In genomic region chr1:109657395-109657794, GRCh38 we compare ENCODE assay signal across 18 cellular contexts. TPM values are rescaled to one million over a fixed set of nuclear protein-coding genes. Genes with fewer than 3 reads are reported as not detected.
DNase-seq lines count a peak whose midpoint lies in the region; ATAC-seq and TF ChIP-seq lines count a peak whose summit lies in the region.
"Had no signal": no experiment of that assay in that cellular context is flagged by ENCODE, and none has a peak within 500 bp of the region (broad histone marks: within the 10 kb centered on the region; RNA-seq: fewer than 3 reads in every experiment).

No MANE protein-coding gene starts in this region.

- H3K79me2 ChIP-seq in PC-9 (ENCODE audit: low read depth), result no peaks in the 10 kb centered on the region

- peak overlapping the region; percentile 11; the same call in 1 of the 2 replicates for H3K4me2 ChIP-seq in PC-9
- H3K4me2 ChIP-seq: KMS-11 had no signal

- peaks cover 5% of the 10 kb centered on the region for H3K36me3 Mint-ChIP-seq in activated T-cell treated with anti-CD3 and anti-CD28 coated beads, Interleukin-2, amount 50 U/mL, for 4 hours (ENCODE audit: insufficient read depth)
- H3K36me3 Mint-ChIP-seq in activated T-cell treated with anti-CD3 and anti-CD28 coated beads, Interleukin-2, amount 50 U/mL, for 72 hours (ENCODE audit: insufficient read depth in 2 of 2), result no peaks in the 10 kb centered on the region
- peaks cover 10% of the 10 kb centered on the region for H3K36me3 Mint-ChIP-seq in progenitor cell of endocrine pancreas (ENCODE audit: insufficient read depth)

- H3K27ac Mint-ChIP-seq in activated T-cell treated with anti-CD3 and anti-CD28 coated beads, Interleukin-2, amount 50 U/mL, for 72 hours, result no peak overlapping the region
- no peak overlapping the region for H3K27ac Mint-ChIP-seq in progenitor cell of endocrine pancreas

- H4K20me1 ChIP-seq in PC-9 (ENCODE audit: insufficient read depth), result no peaks in the 10 kb centered on the region

- CTCF ChIA-PET in PC-9 (lab: Charles Lee), result no interaction called here

- H3K9me3 ChIP-seq in PC-9 (ENCODE audit: insufficient read depth, low read depth) (0 out of 2 replicates have a peak, but pooled peaks cover 3% of the 10 kb centered on the region), gastroesophageal sphincter (no peaks in the 10 kb centered on the region)
- H3K9me3 ChIP-seq: left ventricle myocardium inferior had no signal

- H3K9me2 ChIP-seq in PC-9 (ENCODE audit: insufficient read depth), result no peaks in the 10 kb centered on the region

- no peak for TF ChIP-seq CTCF in PC-9 (conservative IDR thresholded peaks at IDR 0.05)
- TF ChIP-seq CTCF in gastroesophageal sphincter (IDR thresholded peaks at IDR 0.05), result no peak
- TF ChIP-seq CTCF in progenitor cell of endocrine pancreas (IDR thresholded peaks at IDR 0.05; ENCODE audit: unreplicated experiment), result no peak
- no peak for TF ChIP-seq CTCF in GM10266 (IDR thresholded peaks at IDR 0.05; ENCODE audit: control insufficient read depth, insufficient read depth, low read depth, missing control alignments)

- DNase-seq in activated T-cell treated with anti-CD3 and anti-CD28 coated beads, Interleukin-2, amount 50 U/mL, for 4 hours, result no peak
- no peak for DNase-seq in activated T-cell treated with anti-CD3 and anti-CD28 coated beads, Interleukin-2, amount 50 U/mL, for 72 hours
- DNase-seq in PC-9 (peak in 1 of 2 experiments; percentile 13), progenitor cell of endocrine pancreas (ENCODE audit: low spot score, unreplicated experiment) (no peak), GM10266 (ENCODE audit: extremely low spot score) (no peak), Kasumi-1 (lab: John Stamatoyannopoulos, UW) (no peak)
- DNase-seq: amniotic stem cell, cerebellar nuclear complex, DMS 273 treated with DMSO at 0.1 percent for 48 hours, foreskin fibroblast, H7, left ventricle myocardium inferior, NCI-H2171, NCI-H82, WERI-Rb-1 had no signal

- POLR2A ChIA-PET in PC-9 (lab: Charles Lee; ENCODE audit: unreplicated experiment), result interaction anchor here (0.6 kb wide), 1 partner anchor 1728 kb away, joined by 3 read pairs; no protein-coding TSS in a partner anchor

- TF ChIP-seq POLR2A in gastroesophageal sphincter (IDR thresholded peaks at IDR 0.05), result no peak

- H3K4me3 ChIP-seq in PC-9 (no peak overlapping the region), gastroesophageal sphincter (no peak overlapping the region)

- peak overlapping the region; percentile 88 for H3K4me3 Mint-ChIP-seq in activated T-cell treated with anti-CD3 and anti-CD28 coated beads, Interleukin-2, amount 50 U/mL, for 4 hours
- peak overlapping the region in 1 of 2 donors; percentile 31 for H3K4me3 Mint-ChIP-seq in activated T-cell treated with anti-CD3 and anti-CD28 coated beads, Interleukin-2, amount 50 U/mL, for 72 hours
- H3K4me3 Mint-ChIP-seq in progenitor cell of endocrine pancreas (ENCODE audit: low read depth), result peak overlapping the region; percentile 85

- H3K9me3 Mint-ChIP-seq in activated T-cell treated with anti-CD3 and anti-CD28 coated beads, Interleukin-2, amount 50 U/mL, for 4 hours, result no peaks in the 10 kb centered on the region
- H3K9me3 Mint-ChIP-seq in activated T-cell treated with anti-CD3 and anti-CD28 coated beads, Interleukin-2, amount 50 U/mL, for 72 hours, result no peaks in the 10 kb centered on the region
- H3K9me3 Mint-ChIP-seq in progenitor cell of endocrine pancreas (ENCODE audit: low read depth), result no peaks in the 10 kb centered on the region

- H3K27me3 ChIP-seq in PC-9 (ENCODE audit: insufficient read depth, low read depth) (no peaks in the 10 kb centered on the region), gastroesophageal sphincter (no peaks in the 10 kb centered on the region)

- no peak for ATAC-seq in activated T-cell treated with anti-CD3 and anti-CD28 coated beads, Interleukin-2, amount 50 U/mL, for 4 hours
- ATAC-seq in activated T-cell treated with anti-CD3 and anti-CD28 coated beads, Interleukin-2, amount 50 U/mL, for 72 hours (replicated peaks in 1 of 2), result no peak
- ATAC-seq in gastroesophageal sphincter, result no peak
- ATAC-seq in HG03378 (IDR thresholded peaks at IDR 0.05; ENCODE audit: unreplicated experiment), result no peak

- H3K4me1 Mint-ChIP-seq in activated T-cell treated with anti-CD3 and anti-CD28 coated beads, Interleukin-2, amount 50 U/mL, for 4 hours (ENCODE audit: low read depth), result peaks cover 16% of the 10 kb centered on the region
- peaks cover 17% of the 10 kb centered on the region for H3K4me1 Mint-ChIP-seq in activated T-cell treated with anti-CD3 and anti-CD28 coated beads, Interleukin-2, amount 50 U/mL, for 72 hours (ENCODE audit: low read depth)
- peaks cover 15% of the 10 kb centered on the region for H3K4me1 Mint-ChIP-seq in progenitor cell of endocrine pancreas (ENCODE audit: low read depth)

- peaks cover 6% of the 10 kb centered on the region for H3K27me3 Mint-ChIP-seq in activated T-cell treated with anti-CD3 and anti-CD28 coated beads, Interleukin-2, amount 50 U/mL, for 4 hours (ENCODE audit: low read depth)
- peaks cover 16% of the 10 kb centered on the region for H3K27me3 Mint-ChIP-seq in activated T-cell treated with anti-CD3 and anti-CD28 coated beads, Interleukin-2, amount 50 U/mL, for 72 hours (ENCODE audit: low read depth)
- peaks cover 17% of the 10 kb centered on the region for H3K27me3 Mint-ChIP-seq in progenitor cell of endocrine pancreas

- TF ChIP-seq EP300 in gastroesophageal sphincter (IDR thresholded peaks at IDR 0.05), result no peak

- peaks cover 24% of the 10 kb centered on the region; the same call in 1 of the 2 replicates for H3F3A ChIP-seq in PC-9 (ENCODE audit: insufficient read depth, low read depth)

- H3K4me1 ChIP-seq in PC-9 (replicated peaks; ENCODE audit: insufficient read depth) (peaks cover 51% of the 10 kb centered on the region), gastroesophageal sphincter (peaks cover 0 to 29% (median 11%) of the 10 kb centered on the region in 3 donors)

- 100% methylated on average over 1 of the region's 4 CpGs; no CpG with 5 or more reads in 1 of the 2 donors for WGBS in gastroesophageal sphincter (ENCODE audit: low coverage in 1 of 2), 2 donors

- intact Hi-C loops in PC-9 (cut with micrococcal nuclease; ENCODE audit: unreplicated experiment), result loop anchor here (5.0 kb wide), 1 partner anchor 60 kb away; no protein-coding TSS in a partner anchor

- BruUV-seq in PC-9 (replicated peaks; lab: Mats Ljungman, UMichigan), result no TSS peak

- no peak overlapping the region for H2AFZ ChIP-seq in PC-9

- H3K36me3 ChIP-seq in PC-9 (ENCODE audit: low read depth) (no peaks in the 10 kb centered on the region), gastroesophageal sphincter (peaks cover 0 to 45% of the 10 kb centered on the region in 2 donors)
- H3K36me3 ChIP-seq: WERI-Rb-1 had no signal

- H3K27ac ChIP-seq in PC-9, result no peak overlapping the region
- peak overlapping the region in 3 of 4 donors; percentile 88 to 90 (median 89) for H3K27ac ChIP-seq in gastroesophageal sphincter
- H3K27ac ChIP-seq: KMS-11, WERI-Rb-1 had no signal

RNA-seq across cellular contexts. Expression of gene GSTM4, which starts 1.5 kb away (rescaled TPM):
- 1 to 10 TPM; 3.7 to 6.9 (median 4.1) TPM for total RNA-seq in activated T-cell treated with anti-CD3 and anti-CD28 coated beads, Interleukin-2, amount 50 U/mL, for 4 hours
- 10 to 100 TPM; 23.5 to 31.1 TPM for total RNA-seq in activated T-cell treated with anti-CD3 and anti-CD28 coated beads, Interleukin-2, amount 50 U/mL, for 72 hours
- total RNA-seq in PC-9 (2021) (38.8 and 52.0 TPM in 2 replicates), gastroesophageal sphincter (10 to 100 TPM; 21.4 to 71.0 (median 42.4) TPM), progenitor cell of endocrine pancreas (21.0 and 21.2 TPM in 2 replicates)

RNA-seq across cellular contexts. Expression of gene GSTM2, which starts 10.5 kb away (rescaled TPM):
- 1 to 10 TPM; 4.0 to 5.3 (median 4.4) TPM for total RNA-seq in activated T-cell treated with anti-CD3 and anti-CD28 coated beads, Interleukin-2, amount 50 U/mL, for 4 hours
- total RNA-seq in activated T-cell treated with anti-CD3 and anti-CD28 coated beads, Interleukin-2, amount 50 U/mL, for 72 hours, result 10 to 100 TPM; 40.2 to 41.9 TPM
- 9.3 and 10.2 TPM in 2 replicates for total RNA-seq in PC-9 (2021)
- 10 to 100 TPM; 10.4 to 93.7 (median 42.2) TPM for total RNA-seq in gastroesophageal sphincter
- 76.9 and 79.5 TPM in 2 replicates for total RNA-seq in progenitor cell of endocrine pancreas

RNA-seq across cellular contexts. Expression of gene GSTM1, which starts 30.2 kb away (rescaled TPM):
- 10 to 100 TPM in 2 of 3 donors, not detected in 1; 30.4 to 60.0 TPM for total RNA-seq in activated T-cell treated with anti-CD3 and anti-CD28 coated beads, Interleukin-2, amount 50 U/mL, for 4 hours
- total RNA-seq in activated T-cell treated with anti-CD3 and anti-CD28 coated beads, Interleukin-2, amount 50 U/mL, for 72 hours, result 10 to 100 TPM; 37.2 to 60.6 TPM
- total RNA-seq in PC-9 (2021), result not detected in 2 replicates
- total RNA-seq in gastroesophageal sphincter, result 10 to 100 TPM in 1 of 4 donors, not detected in 3; 33.1 TPM
- 39.0 and 39.1 TPM in 2 replicates for total RNA-seq in progenitor cell of endocrine pancreas
- total RNA-seq: H7, left ventricle myocardium inferior had no signal

RNA-seq across cellular contexts. Expression of gene AMPD2, which starts 37.8 kb away (rescaled TPM):
- 100 to 1,000 TPM; 150 to 165 (median 151) TPM for total RNA-seq in activated T-cell treated with anti-CD3 and anti-CD28 coated beads, Interleukin-2, amount 50 U/mL, for 4 hours
- 10 to 100 TPM; 64.0 to 79.2 TPM for total RNA-seq in activated T-cell treated with anti-CD3 and anti-CD28 coated beads, Interleukin-2, amount 50 U/mL, for 72 hours
- total RNA-seq in PC-9 (2021) (66.7 and 78.6 TPM in 2 replicates), gastroesophageal sphincter (10 to 100 TPM; 28.9 to 38.0 (median 35.6) TPM), progenitor cell of endocrine pancreas (91.6 and 94.5 TPM in 2 replicates)

RNA-seq across cellular contexts. Expression of gene GNAT2, which starts 38.0 kb away (rescaled TPM):
- 1 to 10 TPM in 1 of 3 donors, under 1 TPM in 2; 0.19 to 1.1 (median 0.24) TPM for total RNA-seq in activated T-cell treated with anti-CD3 and anti-CD28 coated beads, Interleukin-2, amount 50 U/mL, for 4 hours
- under 1 TPM; 0.17 to 0.23 TPM for total RNA-seq in activated T-cell treated with anti-CD3 and anti-CD28 coated beads, Interleukin-2, amount 50 U/mL, for 72 hours
- 0.52 and 0.63 TPM in 2 replicates for total RNA-seq in PC-9 (2021)
- total RNA-seq in gastroesophageal sphincter, result not detected
- 0.57 TPM in 1 of 2 replicates, not detected in the other for total RNA-seq in progenitor cell of endocrine pancreas
- total RNA-seq: H7, left ventricle myocardium inferior had no signal
